8 cellular contexts compared by ENCODE assay signal in genomic region chr22:43186272-43187170, GRCh38. TPM values are rescaled to one million over a fixed set of nuclear protein-coding genes. Genes with fewer than 3 reads are reported as not detected.
DNase-seq lines count a peak whose midpoint lies in the region; ATAC-seq and TF ChIP-seq lines count a peak whose summit lies in the region.

TTLL12 (minus strand) TSS chr22:43187134; CDS start chr22:43187069, 65 bp downstream.

- TF ChIP-seq CTCF in AG04450 (IDR thresholded peaks at IDR 0.05; ENCODE audit: low read depth, low read length) (no peak), psoas muscle (IDR thresholded peaks at IDR 0.05) (no peak)

- DNase-seq in AG04450 (ENCODE audit: low read depth, low spot score) (no peak), SW480 (ENCODE audit: low spot score) (peak; percentile 39), right cardiac atrium (peak; percentile 56 to 84 (median 84)), psoas muscle (peak; percentile 52 to 80)

- CTCF ChIA-PET in AG04450 (lab: Charles Lee): interaction anchor here (0.6 to 1.4 kb wide), 5 partner anchors 10 to 1601 kb away, joined by 3 to 15 read pairs (median 6); no protein-coding TSS in a partner anchor

- H3K27ac ChIP-seq in AG04450 (ENCODE audit: low read depth, low read length): peak within 1 kb of the TSS; percentile 93
- peak within 1 kb of the TSS; percentile 89 for H3K27ac ChIP-seq in angular gyrus (ENCODE audit: low read depth, low read length)
- peak within 1 kb of the TSS; percentile 93 for H3K27ac ChIP-seq in right cardiac atrium (ENCODE audit: low read length)
- peak within 1 kb of the TSS; percentile 90 for H3K27ac ChIP-seq in psoas muscle
- peak within 1 kb of the TSS; percentile 91 for H3K27ac ChIP-seq in urinary bladder (ENCODE audit: low read depth)

- peaks cover 8% of the 10 kb centered on the region for H3K27me3 ChIP-seq in AG04450 (ENCODE audit: control insufficient read depth, insufficient read depth, low read length)
- H3K27me3 ChIP-seq in right cardiac atrium (ENCODE audit: control insufficient read depth, insufficient read depth): no peaks in the 10 kb centered on the region
- peaks cover 0 to 7% (median 0%) of the 10 kb centered on the region in 3 donors for H3K27me3 ChIP-seq in psoas muscle (ENCODE audit: insufficient read depth in 3 of 3, low read length in 2 of 3)

- H3K4me1 ChIP-seq in right cardiac atrium (ENCODE audit: control insufficient read depth, insufficient read depth, low read length) (peaks cover 6% of the 10 kb centered on the region), psoas muscle (peaks cover 5% of the 10 kb centered on the region), urinary bladder (ENCODE audit: insufficient read depth) (no peaks in the 10 kb centered on the region)

- intact Hi-C loops in right cardiac atrium (cut with DNase I) (no loop called here), psoas muscle (cut with DNase I) (no loop called here)

- H3K9me3 ChIP-seq in AG04450 (ENCODE audit: control insufficient read depth, insufficient read depth, low read length) (no peaks in the 10 kb centered on the region; the same call in none of the 2 replicates), right cardiac atrium (ENCODE audit: control insufficient read depth, low read length) (no peaks in the 10 kb centered on the region), psoas muscle (no peaks in the 10 kb centered on the region)

- peak; percentile 51 for ATAC-seq in GM18868 (IDR thresholded peaks at IDR 0.05; ENCODE audit: unreplicated experiment)
- peak; percentile 27 for ATAC-seq in HG03457 (IDR thresholded peaks at IDR 0.05; ENCODE audit: unreplicated experiment)
- peak; percentile 25 to 39 for ATAC-seq in right cardiac atrium
- peak; percentile 29 to 54 (median 42) for ATAC-seq in psoas muscle

- H3K36me3 ChIP-seq in psoas muscle (ENCODE audit: insufficient read depth in 1 of 2, low read depth in 1 of 2) (peaks cover 0 to 9% of the 10 kb centered on the region in 2 donors), urinary bladder (ENCODE audit: insufficient read depth) (no peaks in the 10 kb centered on the region)

- POLR2A ChIA-PET in AG04450 (lab: Yijun Ruan, JAX): interaction anchor here (0.7 kb wide), 1 partner anchor 10 kb away, joined by 4 read pairs; no protein-coding TSS in a partner anchor

- WGBS in right cardiac atrium: 1% methylated on average over 77 of the region's 87 CpGs
- 1% methylated on average over 52 to 83 of the region's 87 CpGs for WGBS in psoas muscle, 3 donors
- 1% methylated on average over 82 of the region's 87 CpGs for WGBS in urinary bladder

- H3K4me3 ChIP-seq in AG04450 (ENCODE audit: low read depth, low read length) (peak within 1 kb of the TSS; percentile 74), right cardiac atrium (ENCODE audit: low read length) (peak within 1 kb of the TSS; percentile 85), psoas muscle (peak within 1 kb of the TSS; percentile 75), urinary bladder (ENCODE audit: low read depth, low read length) (peak within 1 kb of the TSS; percentile 78)

RNA-seq across cellular contexts. Expression of gene TTLL12, which starts in this region (rescaled TPM):
- 5.7 and 9.0 TPM in 2 replicates for polyA plus RNA-seq in AG04450 (2011; rRNA removed)
- polyA minus RNA-seq in AG04450 (2011; rRNA and poly(A)+ RNA removed): 6.1 and 10.0 TPM in 2 replicates
- total RNA-seq in right cardiac atrium: 10 to 100 TPM in 3 of 4 donors, 1 to 10 TPM in 1; 6.9 to 11.0 (median 10.5) TPM
- polyA plus RNA-seq in right cardiac atrium: 7.8 TPM
- total RNA-seq in psoas muscle: 10 to 100 TPM; 12.3 to 15.1 (median 13.5) TPM
- 10 to 100 TPM in 2 of 3 donors, 1 to 10 TPM in 1; 9.9 to 20.7 (median 17.5) TPM for polyA plus RNA-seq in psoas muscle
- 8.1 TPM for total RNA-seq in urinary bladder
- polyA plus RNA-seq in urinary bladder: 26.6 TPM
